1 cellular context compared by ENCODE assay signal in genomic region chr11:3909901-3910300, GRCh38.
A peak's percentile ranks its signal among the peaks of the same experiment; 100 is the strongest.
TF ChIP-seq lines count a peak whose summit lies in the region.

No MANE protein-coding gene starts in this region.

TF ChIP-seq in K562, 482 proteins besides CTCF, POLR2A, EP300 and RAD21:
- TF ChIP-seq GTF2F1 (IDR thresholded peaks at IDR 0.05; ENCODE audit: low read depth, low read length) (no peak), MLLT1 (IDR thresholded peaks at IDR 0.05) (peak in 1 of 2 experiments; percentile 95; a peak in 2 of 4 replicates), ZNF584 (CRISPR knock-in tag; IDR thresholded peaks at IDR 0.05; ENCODE audit: low read depth) (no peak), ZNF830 (CRISPR knock-in tag; IDR thresholded peaks at IDR 0.05) (no peak), MEF2D (tag; conservative IDR thresholded peaks at IDR 0.05; ENCODE audit: low read depth) (no peak), FOXP4 (CRISPR knock-in tag; IDR thresholded peaks at IDR 0.05; ENCODE audit: borderline replicate concordance) (no peak), DACH1 (IDR thresholded peaks at IDR 0.05; ENCODE audit: partially characterized antibody) (no peak), ZNF311 (CRISPR knock-in tag; IDR thresholded peaks at IDR 0.05) (no peak), ZC3H11A (IDR thresholded peaks at IDR 0.05; ENCODE audit: low read depth, low read length) (no peak), ZBTB17 (CRISPR knock-in tag; IDR thresholded peaks at IDR 0.05) (peak; percentile 93), POLR3G (IDR thresholded peaks at IDR 0.05; ENCODE audit: extremely low read depth, insufficient read length, insufficient replicate concordance) (no peak), RBM15 (IDR thresholded peaks at IDR 0.05; ENCODE audit: insufficient read depth, low read length) (no peak)
- TF ChIP-seq, protein P1, sequence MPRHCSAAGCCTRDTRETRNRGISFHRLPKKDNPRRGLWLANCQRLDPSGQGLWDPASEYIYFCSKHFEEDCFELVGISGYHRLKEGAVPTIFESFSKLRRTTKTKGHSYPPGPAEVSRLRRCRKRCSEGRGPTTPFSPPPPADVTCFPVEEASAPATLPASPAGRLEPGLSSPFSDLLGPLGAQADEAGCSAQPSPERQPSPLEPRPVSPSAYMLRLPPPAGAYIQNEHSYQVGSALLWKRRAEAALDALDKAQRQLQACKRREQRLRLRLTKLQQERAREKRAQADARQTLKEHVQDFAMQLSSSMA (CRISPR knock-in tag; IDR thresholded peaks at IDR 0.05), result no peak
- TF ChIP-seq, protein P2, sequence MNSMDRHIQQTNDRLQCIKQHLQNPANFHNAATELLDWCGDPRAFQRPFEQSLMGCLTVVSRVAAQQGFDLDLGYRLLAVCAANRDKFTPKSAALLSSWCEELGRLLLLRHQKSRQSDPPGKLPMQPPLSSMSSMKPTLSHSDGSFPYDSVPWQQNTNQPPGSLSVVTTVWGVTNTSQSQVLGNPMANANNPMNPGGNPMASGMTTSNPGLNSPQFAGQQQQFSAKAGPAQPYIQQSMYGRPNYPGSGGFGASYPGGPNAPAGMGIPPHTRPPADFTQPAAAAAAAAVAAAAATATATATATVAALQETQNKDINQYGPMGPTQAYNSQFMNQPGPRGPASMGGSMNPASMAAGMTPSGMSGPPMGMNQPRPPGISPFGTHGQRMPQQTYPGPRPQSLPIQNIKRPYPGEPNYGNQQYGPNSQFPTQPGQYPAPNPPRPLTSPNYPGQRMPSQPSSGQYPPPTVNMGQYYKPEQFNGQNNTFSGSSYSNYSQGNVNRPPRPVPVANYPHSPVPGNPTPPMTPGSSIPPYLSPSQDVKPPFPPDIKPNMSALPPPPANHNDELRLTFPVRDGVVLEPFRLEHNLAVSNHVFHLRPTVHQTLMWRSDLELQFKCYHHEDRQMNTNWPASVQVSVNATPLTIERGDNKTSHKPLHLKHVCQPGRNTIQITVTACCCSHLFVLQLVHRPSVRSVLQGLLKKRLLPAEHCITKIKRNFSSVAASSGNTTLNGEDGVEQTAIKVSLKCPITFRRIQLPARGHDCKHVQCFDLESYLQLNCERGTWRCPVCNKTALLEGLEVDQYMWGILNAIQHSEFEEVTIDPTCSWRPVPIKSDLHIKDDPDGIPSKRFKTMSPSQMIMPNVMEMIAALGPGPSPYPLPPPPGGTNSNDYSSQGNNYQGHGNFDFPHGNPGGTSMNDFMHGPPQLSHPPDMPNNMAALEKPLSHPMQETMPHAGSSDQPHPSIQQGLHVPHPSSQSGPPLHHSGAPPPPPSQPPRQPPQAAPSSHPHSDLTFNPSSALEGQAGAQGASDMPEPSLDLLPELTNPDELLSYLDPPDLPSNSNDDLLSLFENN (IDR thresholded peaks at IDR 0.05; ENCODE audit: low read depth in 2 of 2, low read length in 2 of 2), result 0 out of 4 replicates have a peak, but pooled peaks of 1 of the 2 experiments have one; percentile 38
